Comparison of ENCODE assay signal across 3 cellular contexts in genomic region chr14:96594961-96595360, GRCh38.
TF ChIP-seq lines count a peak whose summit lies in the region.

No MANE protein-coding gene starts in this region.

TF ChIP-seq in liver, 16 proteins besides CTCF, POLR2A, EP300 and RAD21:
- TF ChIP-seq NR2F2 (IDR thresholded peaks at IDR 0.05) = peak; percentile 37
- TF ChIP-seq, protein P1, sequence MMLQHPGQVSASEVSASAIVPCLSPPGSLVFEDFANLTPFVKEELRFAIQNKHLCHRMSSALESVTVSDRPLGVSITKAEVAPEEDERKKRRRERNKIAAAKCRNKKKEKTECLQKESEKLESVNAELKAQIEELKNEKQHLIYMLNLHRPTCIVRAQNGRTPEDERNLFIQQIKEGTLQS (IDR thresholded peaks at IDR 0.05) = no peak

TF ChIP-seq in HepG2, 621 proteins besides CTCF, POLR2A, EP300 and RAD21:
- TF ChIP-seq, protein P2, sequence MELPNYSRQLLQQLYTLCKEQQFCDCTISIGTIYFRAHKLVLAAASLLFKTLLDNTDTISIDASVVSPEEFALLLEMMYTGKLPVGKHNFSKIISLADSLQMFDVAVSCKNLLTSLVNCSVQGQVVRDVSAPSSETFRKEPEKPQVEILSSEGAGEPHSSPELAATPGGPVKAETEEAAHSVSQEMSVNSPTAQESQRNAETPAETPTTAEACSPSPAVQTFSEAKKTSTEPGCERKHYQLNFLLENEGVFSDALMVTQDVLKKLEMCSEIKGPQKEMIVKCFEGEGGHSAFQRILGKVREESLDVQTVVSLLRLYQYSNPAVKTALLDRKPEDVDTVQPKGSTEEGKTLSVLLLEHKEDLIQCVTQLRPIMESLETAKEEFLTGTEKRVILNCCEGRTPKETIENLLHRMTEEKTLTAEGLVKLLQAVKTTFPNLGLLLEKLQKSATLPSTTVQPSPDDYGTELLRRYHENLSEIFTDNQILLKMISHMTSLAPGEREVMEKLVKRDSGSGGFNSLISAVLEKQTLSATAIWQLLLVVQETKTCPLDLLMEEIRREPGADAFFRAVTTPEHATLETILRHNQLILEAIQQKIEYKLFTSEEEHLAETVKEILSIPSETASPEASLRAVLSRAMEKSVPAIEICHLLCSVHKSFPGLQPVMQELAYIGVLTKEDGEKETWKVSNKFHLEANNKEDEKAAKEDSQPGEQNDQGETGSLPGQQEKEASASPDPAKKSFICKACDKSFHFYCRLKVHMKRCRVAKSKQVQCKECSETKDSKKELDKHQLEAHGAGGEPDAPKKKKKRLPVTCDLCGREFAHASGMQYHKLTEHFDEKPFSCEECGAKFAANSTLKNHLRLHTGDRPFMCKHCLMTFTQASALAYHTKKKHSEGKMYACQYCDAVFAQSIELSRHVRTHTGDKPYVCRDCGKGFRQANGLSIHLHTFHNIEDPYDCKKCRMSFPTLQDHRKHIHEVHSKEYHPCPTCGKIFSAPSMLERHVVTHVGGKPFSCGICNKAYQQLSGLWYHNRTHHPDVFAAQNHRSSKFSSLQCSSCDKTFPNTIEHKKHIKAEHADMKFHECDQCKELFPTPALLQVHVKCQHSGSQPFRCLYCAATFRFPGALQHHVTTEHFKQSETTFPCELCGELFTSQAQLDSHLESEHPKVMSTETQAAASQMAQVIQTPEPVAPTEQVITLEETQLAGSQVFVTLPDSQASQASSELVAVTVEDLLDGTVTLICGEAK (IDR thresholded peaks at IDR 0.05) = no peak
- TF ChIP-seq, protein P2 (CRISPR knock-in tag; IDR thresholded peaks at IDR 0.05) = no peak
- TF ChIP-seq ZNF329 (CRISPR knock-in tag; IDR thresholded peaks at IDR 0.05; ENCODE audit: low read depth) (no peak), ZNF839 (CRISPR knock-in tag; IDR thresholded peaks at IDR 0.05; ENCODE audit: borderline replicate concordance) (no peak), ZNF644 (CRISPR knock-in tag; IDR thresholded peaks at IDR 0.05; ENCODE audit: low read depth) (no peak), RFX1 (IDR thresholded peaks at IDR 0.05) (no peak), GPN1 (CRISPR knock-in tag; IDR thresholded peaks at IDR 0.05; ENCODE audit: borderline replicate concordance) (no peak), ZSCAN25 (CRISPR knock-in tag; IDR thresholded peaks at IDR 0.05) (no peak)

TF ChIP-seq in endothelial cell of umbilical vein, 7 proteins besides CTCF, POLR2A, EP300 and RAD21:
- TF ChIP-seq JUN (IDR thresholded peaks at IDR 0.05; ENCODE audit: borderline replicate concordance, insufficient read depth, insufficient read length, low read depth) = no peak
- no peak for TF ChIP-seq MYC (IDR thresholded peaks at IDR 0.05; ENCODE audit: low read depth, low read length)
- no peak for TF ChIP-seq POLR2AphosphoS5 (IDR thresholded peaks at IDR 0.05; ENCODE audit: insufficient read depth, low read depth, low read length)
- no peak for TF ChIP-seq GATA2 (IDR thresholded peaks at IDR 0.05; ENCODE audit: insufficient read depth, insufficient read length, low read depth, low read length)
- TF ChIP-seq FOS (IDR thresholded peaks at IDR 0.05; ENCODE audit: borderline replicate concordance, insufficient read depth, low read length) = no peak
- no peak for TF ChIP-seq MAX (IDR thresholded peaks at IDR 0.05; ENCODE audit: insufficient read depth, insufficient read length)
